11 cellular contexts compared by ENCODE assay signal in genomic region chr2:105749583-105750399, GRCh38. TPM values are rescaled to one million over a fixed set of nuclear protein-coding genes. Genes with fewer than 3 reads are reported as not detected.
DNase-seq lines count a peak whose midpoint lies in the region; TF ChIP-seq lines count a peak whose summit lies in the region.
"Had no signal": no experiment of that assay in that cellular context is flagged by ENCODE, and none has a peak within 500 bp of the region (broad histone marks: within the 10 kb centered on the region; RNA-seq: fewer than 3 reads in every experiment).

No MANE protein-coding gene starts in this region.

- no peak overlapping the region for H4K91ac ChIP-seq in trophoblast cell (ENCODE audit: low read depth, low read length)

- H3K27me3 ChIP-seq in trophoblast cell (ENCODE audit: insufficient read depth, low read length): no peaks in the 10 kb centered on the region

- H2AK5ac ChIP-seq in trophoblast cell (ENCODE audit: low read length): no peak overlapping the region

- peaks cover 16% of the 10 kb centered on the region in 2 experiments for H3K4me1 ChIP-seq in trophoblast cell (ENCODE audit: control insufficient read depth in 1 of 2, insufficient read depth in 2 of 2, low read length in 2 of 2)

- H3K27ac ChIP-seq in trophoblast cell (ENCODE audit: low read depth, low read length): no peak overlapping the region

- no peak overlapping the region for H2AFZ ChIP-seq in trophoblast cell (ENCODE audit: insufficient read depth, low read length, poor library complexity)

- H3K18ac ChIP-seq in trophoblast cell (ENCODE audit: low read length): no peak overlapping the region

- H3K36me3 ChIP-seq in trophoblast cell (ENCODE audit: control insufficient read depth in 1 of 2, insufficient read depth in 2 of 2, low read length in 2 of 2): peaks cover 5 to 14% of the 10 kb centered on the region in 2 experiments

- H3K4me3 ChIP-seq in choroid plexus epithelial cell (ENCODE audit: low read depth, low read length) (no peak overlapping the region), trophoblast cell (ENCODE audit: low read depth, low read length) (no peak overlapping the region)

- no peak overlapping the region for H3K4me2 ChIP-seq in trophoblast cell (ENCODE audit: low read length)

- H3K14ac ChIP-seq in trophoblast cell (ENCODE audit: low read length): no peak overlapping the region

- H2BK5ac ChIP-seq in trophoblast cell (ENCODE audit: low read depth, low read length, poor library complexity): no peak overlapping the region

- no peak overlapping the region for H3K9ac ChIP-seq in trophoblast cell (ENCODE audit: low read length)

- H4K8ac ChIP-seq in trophoblast cell (ENCODE audit: low read depth, low read length): no peak overlapping the region

- H3K79me1 ChIP-seq in trophoblast cell (ENCODE audit: low read length): peaks cover 6% of the 10 kb centered on the region

- no peak overlapping the region for H2BK120ac ChIP-seq in trophoblast cell (ENCODE audit: insufficient read depth, low read length, poor library complexity)

- peak; percentile 81 for DNase-seq in ELR (ENCODE audit: low read depth)
- DNase-seq in activated CD4-positive, alpha-beta T cell treated with anti-CD3 and anti-CD28 coated beads for 48 hours: peak; percentile 75
- peak; percentile 84 for DNase-seq in choroid plexus epithelial cell (ENCODE audit: low read depth)
- no peak for DNase-seq in trophoblast cell
- DNase-seq in GM19240 (ENCODE audit: insufficient read length, low spot score): no peak
- DNase-seq in 8988T: no peak
- DNase-seq in SIG-M5 treated with dmso at 0.1 percent for 504 hours (lab: John Stamatoyannopoulos, UW; ENCODE audit: unreplicated experiment): no peak
- DNase-seq in HuH-7.5 (ENCODE audit: low spot score): no peak
- DNase-seq: aorta, DMS 273 treated with DMSO at 0.1 percent for 48 hours, NCI-H1694 treated with DMSO at 0.1 percent for 48 hours had no signal

- no peak for TF ChIP-seq CTCF in choroid plexus epithelial cell (conservative IDR thresholded peaks at IDR 0.05; ENCODE audit: low read depth, low read length)

- H3K23ac ChIP-seq in trophoblast cell (ENCODE audit: low read length): peak overlapping the region; percentile 40

- peak overlapping the region; percentile 57 for H3K4ac ChIP-seq in trophoblast cell (ENCODE audit: low read depth, low read length)

- H4K12ac ChIP-seq in trophoblast cell (ENCODE audit: low read depth, low read length): no peak overlapping the region

- H3K79me2 ChIP-seq in trophoblast cell (ENCODE audit: control insufficient read depth, insufficient read depth, low read length, poor library complexity): peaks cover 36% of the 10 kb centered on the region

- no peak overlapping the region for H2BK12ac ChIP-seq in trophoblast cell (ENCODE audit: low read length)

- peaks cover 3% of the 10 kb centered on the region for H3K9me3 ChIP-seq in trophoblast cell (ENCODE audit: insufficient read depth, low read depth, low read length)

- no CpG with 5 or more reads among the region's 18 CpGs for WGBS in trophoblast cell (ENCODE audit: extremely low coverage, insufficient coverage, insufficient read length)

RNA-seq across cellular contexts. Expression of gene NCK2, which starts 5.1 kb away (rescaled TPM):
- polyA plus RNA-seq in trophoblast cell (2013): 48.7 and 51.4 TPM in 2 replicates

Comparison
In these comparisons a context has a peak if more than half of its experiments do, and no peak if none do; other contexts are left out.
1. DNase-seq: peak in ELR (single experiment), activated CD4-positive, alpha-beta T cell treated with anti-CD3 and anti-CD28 coated beads for 48 hours (single experiment) and choroid plexus epithelial cell (single experiment); none in trophoblast cell (0 of 2), GM19240 (single experiment), 8988T (single experiment), SIG-M5 treated with dmso at 0.1 percent for 504 hours (single experiment) and HuH-7.5 (single experiment).